ENCODE assay signal across 10 cellular contexts in the genomic region with DNA sequence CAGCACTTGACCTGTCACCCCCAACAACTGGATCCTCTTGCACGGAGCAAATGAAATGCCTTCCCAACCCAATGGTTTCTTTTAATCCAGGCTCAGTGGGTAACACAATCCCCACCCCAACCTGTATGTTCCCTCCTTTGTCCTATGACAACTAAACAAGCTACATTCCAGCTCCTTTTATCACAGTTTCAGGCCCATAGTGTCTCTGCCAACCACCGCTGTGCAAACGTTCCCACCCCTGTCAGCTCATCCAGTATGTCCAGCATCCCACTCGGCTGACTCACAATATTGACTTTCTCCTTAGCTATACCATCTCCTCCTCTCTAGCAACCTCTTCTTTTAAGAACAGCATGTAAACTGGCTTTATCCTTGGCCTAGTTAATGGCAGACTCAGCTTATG.
DNase-seq lines count a peak whose midpoint lies in the region; ATAC-seq and TF ChIP-seq lines count a peak whose summit lies in the region.
"Had no signal": no experiment of that assay in that cellular context is flagged by ENCODE, and none has a peak within 500 bp of the region (broad histone marks: within the 10 kb centered on the region; RNA-seq: fewer than 3 reads in every experiment).

No MANE protein-coding gene starts in this region.

- no peaks in the 10 kb centered on the region for H3K36me3 ChIP-seq in IMR-90 (ENCODE audit: control insufficient read depth, insufficient read depth, low read length)

- H3K14ac ChIP-seq in IMR-90 (replicated peaks; ENCODE audit: low read depth, low read length) = peak overlapping the region; percentile 46; the same call in 1 of the 2 replicates

- TF ChIP-seq CTCF in AG04450 (IDR thresholded peaks at IDR 0.05; ENCODE audit: low read depth, low read length) (no peak), IMR-90 (conservative IDR thresholded peaks at IDR 0.05; ENCODE audit: low read depth, low read length) (no peak), omental fat pad (IDR thresholded peaks at IDR 0.05) (no peak)

- peak overlapping the region; percentile 46 for H2AK9ac ChIP-seq in IMR-90 (replicated peaks; ENCODE audit: low read depth, low read length, poor library complexity)

- peak overlapping the region; percentile 0 for H2AFZ ChIP-seq in IMR-90 (replicated peaks; ENCODE audit: low read length, poor library complexity)

- peak overlapping the region; percentile 24; the same call in 1 of the 3 replicates for H2BK15ac ChIP-seq in IMR-90 (ENCODE audit: low read depth, low read length)

- no peak overlapping the region for H4K5ac ChIP-seq in IMR-90 (ENCODE audit: low read depth, low read length)

- in situ Hi-C loops in IMR-90 (cut with MboI; ENCODE audit: low sequenced_read_pairs) = no loop called here

- 0 out of 2 replicates have a peak overlapping the region, but pooled peaks have one; percentile 44 for H3K23ac ChIP-seq in IMR-90 (ENCODE audit: low read depth, low read length)

- H2BK5ac ChIP-seq in IMR-90 (ENCODE audit: low read depth, low read length, poor library complexity, severe bottlenecking) = peak overlapping the region; percentile 68

- H4K8ac ChIP-seq in IMR-90 (ENCODE audit: low read depth in 2 of 2, low read length in 2 of 2) = no peak overlapping the region; a peak in 1 of 4 replicates

- H3K79me1 ChIP-seq in IMR-90 (ENCODE audit: low read depth in 1 of 2, low read length in 2 of 2) = no peaks in the 10 kb centered on the region

- peak overlapping the region; percentile 44; the same call in 1 of the 2 replicates for H2BK120ac ChIP-seq in IMR-90 (ENCODE audit: low read depth, low read length)

- H2BK20ac ChIP-seq in IMR-90 (ENCODE audit: low read depth, low read length) = peak overlapping the region; percentile 68

- H3K4me3 ChIP-seq in AG04450 (ENCODE audit: low read depth, low read length) (no peak overlapping the region), IMR-90 (ENCODE audit: insufficient read depth, low read depth, low read length) (no peak overlapping the region)
- H3K4me3 ChIP-seq: BLaER1 treated with 17β-estradiol and CSF1 and Interleukin-3, amounts not matched to agents 10 nM and 100 nM had no signal

- H3K27ac ChIP-seq in AG04450 (ENCODE audit: low read depth, low read length) = peak overlapping the region; percentile 31
- H3K27ac ChIP-seq in IMR-90 (ENCODE audit: insufficient read depth, low read length) = no peak overlapping the region
- H3K27ac ChIP-seq: BLaER1 treated with 17β-estradiol and CSF1 and Interleukin-3, amounts not matched to agents 10 nM and 100 nM had no signal

- CTCF ChIA-PET in AG04450 (lab: Charles Lee) = no interaction called here
- CTCF ChIA-PET in IMR-90 (lab: Yijun Ruan, JAX) = no interaction called here

- no peak overlapping the region for H3K56ac ChIP-seq in IMR-90 (ENCODE audit: extremely low read depth, insufficient read depth, low read length)

- H3K9me1 ChIP-seq in IMR-90 (ENCODE audit: insufficient read depth, low read length) = peaks cover 12% of the 10 kb centered on the region

- no TSS peak for BruUV-seq in IMR-90 (replicated peaks; lab: Mats Ljungman, UMichigan)

- POLR2A ChIA-PET in AG04450 (lab: Yijun Ruan, JAX) = interaction anchor here (1.3 kb wide), 1 partner anchor 9 kb away, joined by 3 read pairs; no protein-coding TSS in a partner anchor
- POLR2A ChIA-PET in IMR-90 (lab: Charles Lee; ENCODE audit: unreplicated experiment) = no interaction called here

- H3K27me3 ChIP-seq in AG04450 (ENCODE audit: control insufficient read depth, insufficient read depth, low read length) (no peaks in the 10 kb centered on the region), IMR-90 (ENCODE audit: control insufficient read depth, insufficient read depth, low read length) (no peaks in the 10 kb centered on the region)
- H3K27me3 ChIP-seq: BLaER1 treated with 17β-estradiol and CSF1 and Interleukin-3, amounts not matched to agents 10 nM and 100 nM had no signal

- no peak overlapping the region for H3K4me2 ChIP-seq in IMR-90 (ENCODE audit: low read depth, low read length)
- H3K4me2 ChIP-seq: BLaER1 treated with 17β-estradiol and CSF1 and Interleukin-3, amounts not matched to agents 10 nM and 100 nM had no signal

- peak overlapping the region; percentile 58 for H3K4ac ChIP-seq in IMR-90 (ENCODE audit: low read depth, low read length)

- peak; percentile 16; the same call in 1 of the 2 replicates for TF ChIP-seq RAD21 in IMR-90 (IDR thresholded peaks at IDR 0.05; ENCODE audit: low read length)

- DNase-seq in AG04450 (ENCODE audit: low read depth, low spot score) (no peak), IMR-90 (peak; percentile 90), omental fat pad (ENCODE audit: low spot score) (no peak), NCI-H69 (lab: John Stamatoyannopoulos, UW) (no peak)
- no peak for DNase-seq in activated CD8-positive, alpha-beta memory T cell treated with anti-CD3 and anti-CD28 coated beads, Interleukin-2, amount 50 U/mL, for 4 hours
- no peak for DNase-seq in effector CD8-positive, alpha-beta T cell (lab: John Stamatoyannopoulos, UW)
- DNase-seq: NCI-H2029 had no signal

- 0 out of 2 replicates have a peak overlapping the region, but pooled peaks have one; percentile 1 for H4K91ac ChIP-seq in IMR-90 (ENCODE audit: insufficient read depth, low read depth, low read length)

- H3K9me3 ChIP-seq in AG04450 (ENCODE audit: control insufficient read depth, insufficient read depth, low read length) (no peaks in the 10 kb centered on the region), IMR-90 (ENCODE audit: control insufficient read depth, insufficient read depth, low read length) (no peaks in the 10 kb centered on the region)
- H3K9me3 ChIP-seq: BLaER1 treated with 17β-estradiol and CSF1 and Interleukin-3, amounts not matched to agents 10 nM and 100 nM had no signal

- intact Hi-C loops in IMR-90 (cut with micrococcal nuclease) = no loop called here

- H3K9ac ChIP-seq in IMR-90 (ENCODE audit: low read depth, low read length) = no peak overlapping the region
- H3K9ac ChIP-seq: BLaER1 treated with 17β-estradiol and CSF1 and Interleukin-3, amounts not matched to agents 10 nM and 100 nM had no signal

- no peak overlapping the region; the same call in 1 of the 2 replicates for H3K18ac ChIP-seq in IMR-90 (ENCODE audit: low read depth, low read length)

- WGBS in IMR-90 (ENCODE audit: extremely low coverage in 2 of 2, insufficient read length in 1 of 2), 2 experiments = 57% methylated on average over 1 of the region's 4 CpGs; no CpG with 5 or more reads in 1 of the 2 experiments

- no peak for TF ChIP-seq POLR2A in IMR-90 (IDR thresholded peaks at IDR 0.05; ENCODE audit: low read depth, low read length)

- H3K4me1 ChIP-seq in IMR-90 (ENCODE audit: control insufficient read depth, insufficient read depth, low read length) = peaks cover 6% of the 10 kb centered on the region

- no peaks in the 10 kb centered on the region for H4K20me1 ChIP-seq in IMR-90 (ENCODE audit: insufficient read depth, low read length)
- H4K20me1 ChIP-seq: BLaER1 treated with 17β-estradiol and CSF1 and Interleukin-3, amounts not matched to agents 10 nM and 100 nM had no signal

- ATAC-seq in IMR-90 (ENCODE audit: low read depth) (peak; percentile 93), esophagus mucosa (peak; percentile 91), omental fat pad (ENCODE audit: low FRiP score) (peak; percentile 89), GM18519 (IDR thresholded peaks at IDR 0.05; ENCODE audit: low FRiP score, unreplicated experiment) (no peak)

- peak overlapping the region; percentile 65 for H2AK5ac ChIP-seq in IMR-90 (ENCODE audit: low read depth, low read length)

- dilution Hi-C loops in IMR-90 (cut with HindIII; ENCODE audit: low sequenced_read_pairs, unreplicated experiment) = no loop called here

TF ChIP-seq in IMR-90, 13 proteins besides CTCF, POLR2A, EP300 and RAD21:
- TF ChIP-seq RCOR1 (IDR thresholded peaks at IDR 0.05; ENCODE audit: insufficient replicate concordance, low read length) (peak; percentile 88), SMC3 (IDR thresholded peaks at IDR 0.05; ENCODE audit: low read depth, low read length) (0 out of 2 replicates have a peak, but pooled peaks have one; percentile 6), CEBPB (IDR thresholded peaks at IDR 0.05; ENCODE audit: low read depth, low read length) (no peak), MAZ (IDR thresholded peaks at IDR 0.05; ENCODE audit: borderline replicate concordance, low read depth, low read length) (no peak), BHLHE40 (IDR thresholded peaks at IDR 0.05; ENCODE audit: low read depth, low read length) (no peak), RFX5 (IDR thresholded peaks at IDR 0.05; ENCODE audit: low read depth, low read length) (no peak), NFE2L2 (IDR thresholded peaks at IDR 0.05; ENCODE audit: low read depth, low read length) (no peak), FOS (IDR thresholded peaks at IDR 0.05; ENCODE audit: low read depth, low read length) (peak; percentile 56; the same call in 1 of the 2 replicates), MAFK (IDR thresholded peaks at IDR 0.05; ENCODE audit: low read depth, low read length) (no peak), MXI1 (IDR thresholded peaks at IDR 0.05; ENCODE audit: borderline replicate concordance, low read depth, low read length) (no peak), CHD1 (IDR thresholded peaks at IDR 0.05; ENCODE audit: low read depth, low read length) (no peak)
- TF ChIP-seq, protein P1, sequence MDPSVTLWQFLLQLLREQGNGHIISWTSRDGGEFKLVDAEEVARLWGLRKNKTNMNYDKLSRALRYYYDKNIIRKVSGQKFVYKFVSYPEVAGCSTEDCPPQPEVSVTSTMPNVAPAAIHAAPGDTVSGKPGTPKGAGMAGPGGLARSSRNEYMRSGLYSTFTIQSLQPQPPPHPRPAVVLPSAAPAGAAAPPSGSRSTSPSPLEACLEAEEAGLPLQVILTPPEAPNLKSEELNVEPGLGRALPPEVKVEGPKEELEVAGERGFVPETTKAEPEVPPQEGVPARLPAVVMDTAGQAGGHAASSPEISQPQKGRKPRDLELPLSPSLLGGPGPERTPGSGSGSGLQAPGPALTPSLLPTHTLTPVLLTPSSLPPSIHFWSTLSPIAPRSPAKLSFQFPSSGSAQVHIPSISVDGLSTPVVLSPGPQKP (IDR thresholded peaks at IDR 0.05; ENCODE audit: borderline replicate concordance, low read depth, low read length) = no peak
- TF ChIP-seq, protein P2, sequence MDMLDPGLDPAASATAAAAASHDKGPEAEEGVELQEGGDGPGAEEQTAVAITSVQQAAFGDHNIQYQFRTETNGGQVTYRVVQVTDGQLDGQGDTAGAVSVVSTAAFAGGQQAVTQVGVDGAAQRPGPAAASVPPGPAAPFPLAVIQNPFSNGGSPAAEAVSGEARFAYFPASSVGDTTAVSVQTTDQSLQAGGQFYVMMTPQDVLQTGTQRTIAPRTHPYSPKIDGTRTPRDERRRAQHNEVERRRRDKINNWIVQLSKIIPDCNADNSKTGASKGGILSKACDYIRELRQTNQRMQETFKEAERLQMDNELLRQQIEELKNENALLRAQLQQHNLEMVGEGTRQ (IDR thresholded peaks at IDR 0.05; ENCODE audit: low read depth, low read length) = no peak
